Comparison of ENCODE assay signal across 19 cellular contexts in the genomic region with DNA sequence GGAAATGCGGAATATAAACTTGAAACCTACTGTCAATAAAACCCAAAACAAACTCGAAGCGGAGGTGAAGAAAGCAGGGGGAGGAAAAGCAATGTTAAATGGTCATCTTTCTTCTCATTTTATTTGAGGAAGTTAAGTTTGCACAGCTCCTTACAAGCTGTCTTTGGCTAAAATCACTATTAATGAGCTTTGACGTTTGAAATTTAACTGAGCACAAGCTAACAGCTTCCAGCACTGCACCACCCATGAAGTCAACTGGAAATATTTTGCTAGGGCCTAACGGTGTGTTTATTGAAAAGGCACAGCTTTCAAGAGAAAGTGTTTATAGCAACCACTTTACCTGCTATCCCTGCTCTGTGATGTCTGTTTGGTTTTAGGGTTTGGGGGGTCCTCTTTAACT.
DNase-seq lines count a peak whose midpoint lies in the region; ATAC-seq and TF ChIP-seq lines count a peak whose summit lies in the region.
"Had no signal": no experiment of that assay in that cellular context is flagged by ENCODE, and none has a peak within 500 bp of the region (broad histone marks: within the 10 kb centered on the region; RNA-seq: fewer than 3 reads in every experiment).

No MANE protein-coding gene starts in this region.

- peaks cover 6% of the 10 kb centered on the region for H3K9me3 Mint-ChIP-seq in glutamatergic neuron (ENCODE audit: unreplicated experiment)

- H2BK12ac ChIP-seq in trophoblast cell (ENCODE audit: low read length): no peak overlapping the region

- H3K4me1 ChIP-seq in HUES48 (ENCODE audit: control insufficient read depth, insufficient read depth, low read length): peaks cover 21% of the 10 kb centered on the region
- H3K4me1 ChIP-seq in trophoblast cell (ENCODE audit: control insufficient read depth in 1 of 2, insufficient read depth in 2 of 2, low read length in 2 of 2): no peaks in the 10 kb centered on the region
- H3K4me1 ChIP-seq: A549, SJSA1 had no signal

- H2BK5ac ChIP-seq in trophoblast cell (ENCODE audit: low read depth, low read length, poor library complexity): no peak overlapping the region

- H3K4me3 Mint-ChIP-seq in glutamatergic neuron (ENCODE audit: unreplicated experiment): no peak overlapping the region

- TF ChIP-seq CTCF in glutamatergic neuron (IDR thresholded peaks at IDR 0.05; ENCODE audit: partially characterized antibody, unreplicated experiment): no peak

- H3K27me3 ChIP-seq in HUES48 (ENCODE audit: control insufficient read depth, insufficient read depth, low read length) (no peaks in the 10 kb centered on the region), trophoblast cell (ENCODE audit: insufficient read depth, low read length) (no peaks in the 10 kb centered on the region)
- H3K27me3 ChIP-seq: MG63 had no signal

- no peak overlapping the region for H3K18ac ChIP-seq in trophoblast cell (ENCODE audit: low read length)

- H4K12ac ChIP-seq in trophoblast cell (ENCODE audit: low read depth, low read length): no peak overlapping the region

- H3K4ac ChIP-seq in trophoblast cell (ENCODE audit: low read depth, low read length): no peak overlapping the region

- DNase-seq in SK-N-DZ (ENCODE audit: low spot score) (peak; percentile 77), glutamatergic neuron (no peak), retina (peak; percentile 12), trophoblast cell (no peak)
- DNase-seq in activated naive CD4-positive, alpha-beta T cell treated with Interleukin-2 at 50 U/mL for 16 hours: no peak
- DNase-seq: C1 segment of cervical spinal cord, GF-D8, IMR-90, Karpas-422, MG63, NCI-H1417, NCI-H1930, NCI-H2171 treated with DMSO at 0.1 percent for 48 hours, NCI-H748 treated with DMSO at 0.1 percent for 48 hours had no signal

- WGBS in trophoblast cell (ENCODE audit: extremely low coverage, insufficient coverage, insufficient read length): no CpG with 5 or more reads among the region's 5 CpGs

- ATAC-seq in GM18511 (IDR thresholded peaks at IDR 0.05; ENCODE audit: unreplicated experiment): no peak
- ATAC-seq in HG03469 (IDR thresholded peaks at IDR 0.05; ENCODE audit: unreplicated experiment): no peak
- ATAC-seq: A549 had no signal

- H3K27ac Mint-ChIP-seq in glutamatergic neuron (ENCODE audit: unreplicated experiment): peak overlapping the region; percentile 53

- H3K23ac ChIP-seq in trophoblast cell (ENCODE audit: low read length): no peak overlapping the region

- no peak overlapping the region for H3K9ac ChIP-seq in HUES48 (ENCODE audit: low read depth, low read length)
- H3K9ac ChIP-seq in trophoblast cell (ENCODE audit: low read length): no peak overlapping the region

- no peaks in the 10 kb centered on the region for H3K79me2 ChIP-seq in trophoblast cell (ENCODE audit: control insufficient read depth, insufficient read depth, low read length, poor library complexity)

- H4K91ac ChIP-seq in trophoblast cell (ENCODE audit: low read depth, low read length): no peak overlapping the region

- no peak overlapping the region for H2AK5ac ChIP-seq in trophoblast cell (ENCODE audit: low read length)

- peaks cover 1% of the 10 kb centered on the region for H3K27me3 Mint-ChIP-seq in glutamatergic neuron (ENCODE audit: unreplicated experiment)

- H3K36me3 Mint-ChIP-seq in glutamatergic neuron (ENCODE audit: unreplicated experiment): no peaks in the 10 kb centered on the region

- no peak overlapping the region for H2AFZ ChIP-seq in trophoblast cell (ENCODE audit: insufficient read depth, low read length, poor library complexity)

- peaks cover 7% of the 10 kb centered on the region for H3K9me3 ChIP-seq in HUES48 (ENCODE audit: control insufficient read depth, insufficient read depth, low read length)
- no peaks in the 10 kb centered on the region for H3K9me3 ChIP-seq in trophoblast cell (ENCODE audit: insufficient read depth, low read depth, low read length)
- H3K9me3 ChIP-seq: A549, MG63, SJSA1 had no signal

- no peaks in the 10 kb centered on the region for H3K79me1 ChIP-seq in trophoblast cell (ENCODE audit: low read length)

- H3K36me3 ChIP-seq in HUES48 (ENCODE audit: control insufficient read depth, insufficient read depth, low read length) (no peaks in the 10 kb centered on the region), trophoblast cell (ENCODE audit: control insufficient read depth in 1 of 2, insufficient read depth in 2 of 2, low read length in 2 of 2) (no peaks in the 10 kb centered on the region)
- H3K36me3 ChIP-seq: MG63, SJSA1 had no signal

- H2BK120ac ChIP-seq in trophoblast cell (ENCODE audit: insufficient read depth, low read length, poor library complexity): no peak overlapping the region

- no peak overlapping the region for H3K14ac ChIP-seq in trophoblast cell (ENCODE audit: low read length)

- peak overlapping the region; percentile 45 for H3K27ac ChIP-seq in HUES48 (ENCODE audit: low read depth, low read length)
- H3K27ac ChIP-seq in trophoblast cell (ENCODE audit: low read depth, low read length): no peak overlapping the region
- H3K27ac ChIP-seq: A549, SJSA1 had no signal

- no peak overlapping the region for H3K4me3 ChIP-seq in HUES48 (ENCODE audit: low read depth, low read length)
- no peak overlapping the region for H3K4me3 ChIP-seq in trophoblast cell (ENCODE audit: low read depth, low read length)
- H3K4me3 ChIP-seq: A549, MG63, SJSA1 had no signal

- peaks cover 7% of the 10 kb centered on the region for H3K4me1 Mint-ChIP-seq in glutamatergic neuron (ENCODE audit: low read depth, unreplicated experiment)

- H3K4me2 ChIP-seq in trophoblast cell (ENCODE audit: low read length): no peak overlapping the region
- H3K4me2 ChIP-seq: A549 had no signal

- H4K8ac ChIP-seq in trophoblast cell (ENCODE audit: low read depth, low read length): no peak overlapping the region

Comparison
In these comparisons a context has a peak if more than half of its experiments do, and no peak if none do; other contexts are left out.
1. DNase-seq: peak in SK-N-DZ (single experiment) and retina (single experiment); none in glutamatergic neuron (single experiment), trophoblast cell (0 of 2) and activated naive CD4-positive, alpha-beta T cell treated with Interleukin-2 at 50 U/mL for 16 hours (single experiment).